ENCODE assay signal across 21 cellular contexts in the genomic region with DNA sequence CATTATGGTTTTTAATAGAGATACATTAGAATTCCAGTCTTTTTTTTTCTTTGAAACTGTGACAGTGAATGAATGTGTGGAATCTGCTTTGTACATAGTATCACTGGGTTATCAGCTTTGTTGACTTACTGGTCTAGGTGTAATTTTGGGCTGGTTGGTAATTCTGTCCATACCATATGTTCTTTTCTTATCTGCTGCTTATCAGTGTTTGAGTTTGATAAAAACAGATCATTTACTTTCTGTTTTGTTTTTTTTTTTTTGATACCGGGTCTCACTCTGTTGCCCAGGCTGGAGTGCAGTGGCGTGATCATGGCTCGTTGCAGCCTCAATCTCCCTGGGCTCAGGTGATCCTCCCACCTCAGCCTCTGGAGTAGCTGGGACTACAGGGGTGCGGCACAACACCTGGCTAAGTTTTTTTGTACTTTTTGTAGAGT. TPM values are rescaled to one million over a fixed set of nuclear protein-coding genes. Genes with fewer than 3 reads are reported as not detected.
DNase-seq lines count a peak whose midpoint lies in the region; ATAC-seq and TF ChIP-seq lines count a peak whose summit lies in the region.
"Had no signal": no experiment of that assay in that cellular context is flagged by ENCODE, and none has a peak within 500 bp of the region (broad histone marks: within the 10 kb centered on the region; RNA-seq: fewer than 3 reads in every experiment).

No MANE protein-coding gene starts in this region.

- peak; percentile 35 for ATAC-seq in body of pancreas
- ATAC-seq in activated T-helper 17 cell treated with anti-CD3 and anti-CD28 coated beads, Interleukin-2, amount 50 U/mL, for 72 hours (replicated peaks), result no peak

- no peak overlapping the region for H3K56ac ChIP-seq in H9 (ENCODE audit: insufficient read length, low read depth, low read length)

- H3K79me2 ChIP-seq in H9 (ENCODE audit: insufficient read depth, low read length), result peaks cover 70% of the 10 kb centered on the region; the same call in 1 of the 2 replicates

- no peak overlapping the region for H3K14ac ChIP-seq in H9 (ENCODE audit: insufficient read depth, low read length)

- H3K4me1 ChIP-seq in H9 (ENCODE audit: insufficient read depth, low read length) (peaks cover 12% of the 10 kb centered on the region; the same call in 1 of the 2 replicates), body of pancreas (peaks cover 45% of the 10 kb centered on the region), liver (ENCODE audit: control insufficient read depth in 4 of 4, insufficient read depth in 4 of 4, low read length in 3 of 4) (peaks cover 12 to 43% (median 39%) of the 10 kb centered on the region in 4 donors)
- H3K4me1 ChIP-seq: BE2C had no signal

- H3K9ac ChIP-seq in H9 (ENCODE audit: extremely low read depth, insufficient read length, low read length) (no peak overlapping the region), liver (ENCODE audit: low read depth in 1 of 2, low read length in 2 of 2) (no peak overlapping the region)

- H3K27ac ChIP-seq in H9 (ENCODE audit: insufficient read length, low read depth, low read length) (no peak overlapping the region), body of pancreas (peak overlapping the region in 3 of 4 donors; percentile 32 to 48 (median 32)), liver (ENCODE audit: low read depth in 1 of 2, low read length in 2 of 2) (peak overlapping the region; percentile 55 to 67)
- H3K27ac ChIP-seq: SJSA1 had no signal

- TF ChIP-seq POLR2A in body of pancreas (IDR thresholded peaks at IDR 0.05), result no peak

- no peak overlapping the region for H2AK5ac ChIP-seq in H9 (ENCODE audit: insufficient read length, low read length)

- no peak overlapping the region for H2BK120ac ChIP-seq in H9 (ENCODE audit: low read depth, low read length, poor library complexity, severe bottlenecking)

- H2BK15ac ChIP-seq in H9 (ENCODE audit: low read depth, low read length), result no peak overlapping the region

- H3K23ac ChIP-seq in H9 (ENCODE audit: insufficient read length, low read depth, low read length), result no peak overlapping the region

- no peak overlapping the region for H2BK20ac ChIP-seq in H9 (ENCODE audit: low read depth, low read length, poor library complexity, severe bottlenecking)

- H3K4me3 ChIP-seq in body of pancreas, result no peak overlapping the region
- H3K4me3 ChIP-seq in liver (ENCODE audit: low read depth in 1 of 3, low read length in 3 of 3), result no peak overlapping the region
- H3K4me3 ChIP-seq: HAP-1, MG63, SJSA1 had no signal

- TF ChIP-seq CTCF in H9 (conservative IDR thresholded peaks at IDR 0.05) (no peak), body of pancreas (IDR thresholded peaks at IDR 0.05) (no peak), liver (IDR thresholded peaks at IDR 0.05; ENCODE audit: low read depth, low read length, missing input control) (no peak), progenitor cell of endocrine pancreas (IDR thresholded peaks at IDR 0.05; ENCODE audit: unreplicated experiment) (no peak)

- no peak for TF ChIP-seq RAD21 in liver (IDR thresholded peaks at IDR 0.05)

- H3K27me3 Mint-ChIP-seq in H9 (ENCODE audit: low read depth) (no peaks in the 10 kb centered on the region), progenitor cell of endocrine pancreas (no peaks in the 10 kb centered on the region)
- peaks cover 5% of the 10 kb centered on the region for H3K27me3 Mint-ChIP-seq in activated T-helper 17 cell treated with anti-CD3 and anti-CD28 coated beads, Interleukin-2, amount 50 U/mL, for 72 hours

- no peak for DNase-seq in H9
- DNase-seq in body of pancreas, result peak in 1 of 4 donors; percentile 20
- DNase-seq in progenitor cell of endocrine pancreas (ENCODE audit: low spot score, unreplicated experiment), result no peak
- no peak for DNase-seq in putamen (ENCODE audit: low spot score)
- DNase-seq in activated CD4-positive, CD25-positive, alpha-beta regulatory T cell treated with anti-CD3 and anti-CD28 coated beads, Interleukin-2, amount 50 U/mL, for 72 hours, result no peak
- DNase-seq: BE2C, DMS79, Karpas-422, MG63, NCI-H1417, NCI-H1694 treated with DMSO at 0.1 percent for 48 hours, NCI-H2081 treated with DMSO at 0.1 percent for 48 hours, NCI-H2171 treated with DMSO at 0.1 percent for 48 hours, NCI-H446, NCI-H526 had no signal

- H3K9me3 ChIP-seq in H9 (ENCODE audit: control insufficient read depth, low read depth, low read length) (no peaks in the 10 kb centered on the region), body of pancreas (no peaks in the 10 kb centered on the region), liver (ENCODE audit: control insufficient read depth in 4 of 4, low read length in 3 of 4) (no peaks in the 10 kb centered on the region)
- H3K9me3 ChIP-seq: BE2C, HAP-1, MG63, SJSA1 had no signal

- no peaks in the 10 kb centered on the region for H3K23me2 ChIP-seq in H9 (ENCODE audit: insufficient read length, low read depth, low read length, poor library complexity, severe bottlenecking)

- no peak overlapping the region for H4K5ac ChIP-seq in H9 (ENCODE audit: insufficient read length, low read depth, low read length)

- H4K8ac ChIP-seq in H9 (replicated peaks; ENCODE audit: insufficient read length, low read depth, low read length), result no peak overlapping the region

- H3K4me3 Mint-ChIP-seq in H9, result no peak overlapping the region
- H3K4me3 Mint-ChIP-seq in progenitor cell of endocrine pancreas (ENCODE audit: low read depth), result no peak overlapping the region
- H3K4me3 Mint-ChIP-seq in activated T-helper 17 cell treated with anti-CD3 and anti-CD28 coated beads, Interleukin-2, amount 50 U/mL, for 72 hours, result no peak overlapping the region

- intact Hi-C loops in body of pancreas (cut with DNase I), result no loop called here

- no peaks in the 10 kb centered on the region for H3K36me3 ChIP-seq in body of pancreas (replicated peaks in 1 of 2; ENCODE audit: insufficient read depth in 1 of 2, low read depth in 2 of 2)
- no peaks in the 10 kb centered on the region for H3K36me3 ChIP-seq in liver (ENCODE audit: control insufficient read depth in 4 of 4, insufficient read depth in 3 of 4, low read depth in 1 of 4, low read length in 3 of 4)
- H3K36me3 ChIP-seq: BE2C, HAP-1, MG63 had no signal

- no peak overlapping the region for H2BK12ac ChIP-seq in H9 (ENCODE audit: insufficient read length, low read depth, low read length)

- H3K4me2 ChIP-seq in H9 (ENCODE audit: insufficient read depth, insufficient read length, low read length), result no peak overlapping the region

- H3K27ac Mint-ChIP-seq in H9 (0 out of 7 replicates have a peak overlapping the region, but pooled peaks of 2 of the 3 experiments have one; percentile 9 to 17), progenitor cell of endocrine pancreas (peak overlapping the region; percentile 89)
- no peak overlapping the region for H3K27ac Mint-ChIP-seq in activated T-helper 17 cell treated with anti-CD3 and anti-CD28 coated beads, Interleukin-2, amount 50 U/mL, for 72 hours
- H3K27ac Mint-ChIP-seq: IgD-negative memory B cell had no signal

- H3K27me3 ChIP-seq in H9 (ENCODE audit: insufficient read depth, low read length), result no peaks in the 10 kb centered on the region
- no peaks in the 10 kb centered on the region for H3K27me3 ChIP-seq in body of pancreas
- no peaks in the 10 kb centered on the region for H3K27me3 ChIP-seq in liver (ENCODE audit: control insufficient read depth in 4 of 4, insufficient read depth in 4 of 4, low read length in 3 of 4)
- H3K27me3 ChIP-seq: BE2C, MG63, SJSA1 had no signal

- H3K36me3 Mint-ChIP-seq in H9 (ENCODE audit: insufficient read depth in 1 of 3, low read depth in 3 of 3) (no peaks in the 10 kb centered on the region; a peak in 1 of 7 replicates), progenitor cell of endocrine pancreas (ENCODE audit: insufficient read depth) (peaks cover 1% of the 10 kb centered on the region)
- no peaks in the 10 kb centered on the region for H3K36me3 Mint-ChIP-seq in activated T-helper 17 cell treated with anti-CD3 and anti-CD28 coated beads, Interleukin-2, amount 50 U/mL, for 72 hours (ENCODE audit: low read depth)

- H3T11ph ChIP-seq in H9 (ENCODE audit: low read length), result no peak overlapping the region

- H3K4me1 Mint-ChIP-seq in H9 (peaks cover 76 to 81% of the 10 kb centered on the region in 2 experiments), progenitor cell of endocrine pancreas (ENCODE audit: low read depth) (peaks cover 31% of the 10 kb centered on the region)
- no peaks in the 10 kb centered on the region for H3K4me1 Mint-ChIP-seq in activated T-helper 17 cell treated with anti-CD3 and anti-CD28 coated beads, Interleukin-2, amount 50 U/mL, for 72 hours
- H3K4me1 Mint-ChIP-seq: IgD-negative memory B cell had no signal

- no peak overlapping the region for H4K91ac ChIP-seq in H9 (ENCODE audit: insufficient read length, low read depth, low read length)

- H2AFZ ChIP-seq in H9 (ENCODE audit: low read length), result no peak overlapping the region

- no peaks in the 10 kb centered on the region for H3K9me3 Mint-ChIP-seq in H9
- peaks cover 3% of the 10 kb centered on the region for H3K9me3 Mint-ChIP-seq in progenitor cell of endocrine pancreas (ENCODE audit: low read depth)
- H3K9me3 Mint-ChIP-seq in activated T-helper 17 cell treated with anti-CD3 and anti-CD28 coated beads, Interleukin-2, amount 50 U/mL, for 72 hours, result no peaks in the 10 kb centered on the region
- H3K9me3 Mint-ChIP-seq: IgD-negative memory B cell had no signal

- H4K20me1 ChIP-seq in H9 (ENCODE audit: control insufficient read depth, insufficient read depth, insufficient read length), result no peaks in the 10 kb centered on the region

- H3K18ac ChIP-seq in H9 (ENCODE audit: insufficient read length, low read depth, low read length), result no peak overlapping the region

- WGBS in H9 (ENCODE audit: extremely low coverage, insufficient read length, low lambda C conversion rate), result no CpG with 5 or more reads among the region's 4 CpGs
- 27 to 31% methylated on average over 4 of the region's 4 CpGs for WGBS in body of pancreas, 2 donors
- WGBS in liver, result 39% methylated on average over 4 of the region's 4 CpGs

- H2BK5ac ChIP-seq in H9 (ENCODE audit: insufficient read length, low read length), result no peak overlapping the region

- no peak overlapping the region for H3K4ac ChIP-seq in H9 (ENCODE audit: low read depth, low read length)

- H3K79me1 ChIP-seq in H9 (ENCODE audit: insufficient read depth, low read depth, low read length, poor library complexity, severe bottlenecking), result no peaks in the 10 kb centered on the region

TF ChIP-seq in liver, 16 proteins besides CTCF, POLR2A, EP300 and RAD21 (continues in another document):
- TF ChIP-seq GABPA (IDR thresholded peaks at IDR 0.05 in 1 of 2, conservative IDR thresholded peaks at IDR 0.05 in 1 of 2), result no peak

RNA-seq across cellular contexts. Expression of a gene that starts 12.4 kb away (rescaled TPM):
- total RNA-seq in H9 (2021) (99.3 and 106 TPM in 2 replicates), body of pancreas (10 to 100 TPM; 24.4 to 30.3 TPM), liver (10 to 100 TPM; 10.5 to 60.1 TPM), progenitor cell of endocrine pancreas (57.0 and 61.2 TPM in 2 replicates)
- 10 to 100 TPM in 1 of 2 donors, 1 to 10 TPM in 1; 8.6 to 16.1 TPM for polyA plus RNA-seq in liver
- 10 to 100 TPM in 1 of 2 donors, under 1 TPM in 1; 0.76 to 11.9 TPM for total RNA-seq in activated T-helper 17 cell treated with anti-CD3 and anti-CD28 coated beads, Interleukin-2, amount 50 U/mL, for 72 hours
- total RNA-seq: OCI-LY7 had no signal
